ENCODE assay signal across 2 cellular contexts in genomic region chr1:111738436-111739221, GRCh38.
TF ChIP-seq lines count a peak whose summit lies in the region.

No MANE protein-coding gene starts in this region.

TF ChIP-seq in SK-N-SH, 30 proteins besides CTCF, POLR2A, EP300 and RAD21:
- no peak for TF ChIP-seq USF2 (IDR thresholded peaks at IDR 0.05; ENCODE audit: borderline replicate concordance, low read depth, low read length)
- TF ChIP-seq MEF2A (IDR thresholded peaks at IDR 0.05; ENCODE audit: borderline replicate concordance, low read depth), result no peak
- no peak for TF ChIP-seq SMC3 (IDR thresholded peaks at IDR 0.05; ENCODE audit: low read depth, low read length)
- no peak; the same call in 1 of the 2 replicates for TF ChIP-seq MAX (IDR thresholded peaks at IDR 0.05; ENCODE audit: low read depth)
- no peak for TF ChIP-seq GABPA (IDR thresholded peaks at IDR 0.05; ENCODE audit: low read depth)
- TF ChIP-seq TAF1 (IDR thresholded peaks at IDR 0.05; ENCODE audit: borderline replicate concordance, low read depth, low read length), result 0 out of 2 replicates have a peak, but pooled peaks have one; percentile 10
- no peak for TF ChIP-seq FOSL2 (IDR thresholded peaks at IDR 0.05; ENCODE audit: borderline replicate concordance, low read depth)
- no peak for TF ChIP-seq GATA2 (CRISPR knock-in tag; IDR thresholded peaks at IDR 0.05)
- TF ChIP-seq NRF1 (IDR thresholded peaks at IDR 0.05; ENCODE audit: low read depth, low read length), result peak; percentile 28; the same call in 1 of the 2 replicates
- peak; percentile 19 for TF ChIP-seq CHD2 (IDR thresholded peaks at IDR 0.05; ENCODE audit: low read length, partially characterized antibody)
- TF ChIP-seq EZH2phosphoT487 (IDR thresholded peaks at IDR 0.05; ENCODE audit: borderline replicate concordance, low read depth), result no peak
- peak; percentile 24; the same call in 1 of the 2 replicates for TF ChIP-seq MXI1 (IDR thresholded peaks at IDR 0.05; ENCODE audit: low read depth, low read length)
- TF ChIP-seq POLR2AphosphoS5 (IDR thresholded peaks at IDR 0.05; ENCODE audit: low read depth, low read length), result peak; percentile 32; the same call in 1 of the 2 replicates

TF ChIP-seq in K562, 482 proteins besides CTCF, POLR2A, EP300 and RAD21 (continued from another document):
- TF ChIP-seq ZHX1 (conservative IDR thresholded peaks at IDR 0.05; ENCODE audit: low read length) (no peak), HNRNPL (IDR thresholded peaks at IDR 0.05; ENCODE audit: low read depth, low read length) (0 out of 2 replicates have a peak, but pooled peaks have one; percentile 39), EGR1 (conservative IDR thresholded peaks at IDR 0.05) (0 out of 2 replicates have a peak, but pooled peaks have one; percentile 0), DNMT1 (IDR thresholded peaks at IDR 0.05) (no peak), ZBTB1 (CRISPR knock-in tag; IDR thresholded peaks at IDR 0.05; ENCODE audit: borderline replicate concordance, low read depth) (peak; percentile 21; the same call in 1 of the 2 replicates), NR2C2 (CRISPR knock-in tag; IDR thresholded peaks at IDR 0.05) (no peak), NR2C2 (tag; IDR thresholded peaks at IDR 0.05) (0 out of 2 replicates have a peak, but pooled peaks have one; percentile 36), NFIC (IDR thresholded peaks at IDR 0.05) (peak; percentile 54; the same call in 1 of the 2 replicates), ARID4B (CRISPR knock-in tag; IDR thresholded peaks at IDR 0.05) (peak; percentile 30; the same call in 1 of the 2 replicates), VEZF1 (CRISPR knock-in tag; IDR thresholded peaks at IDR 0.05) (no peak), C11orf30 (IDR thresholded peaks at IDR 0.05; ENCODE audit: low read depth) (no peak), HDAC6 (IDR thresholded peaks at IDR 0.05; ENCODE audit: low read depth, low read length) (no peak), USF2 (CRISPR knock-in tag; IDR thresholded peaks at IDR 0.05) (no peak), RFX7 (CRISPR knock-in tag; IDR thresholded peaks at IDR 0.05) (no peak), ESRRA (IDR thresholded peaks at IDR 0.05; ENCODE audit: borderline replicate concordance, low read depth) (0 out of 2 replicates have a peak, but pooled peaks have one; percentile 4), TEAD4 (IDR thresholded peaks at IDR 0.05; ENCODE audit: low read length) (no peak), TEAD4 (CRISPR knock-in tag; IDR thresholded peaks at IDR 0.05; ENCODE audit: borderline replicate concordance) (peak; percentile 73; the same call in 1 of the 2 replicates), ZNF584 (CRISPR knock-in tag; IDR thresholded peaks at IDR 0.05; ENCODE audit: low read depth) (no peak), NCOA6 (IDR thresholded peaks at IDR 0.05) (peak; percentile 81), ZBTB26 (CRISPR knock-in tag; IDR thresholded peaks at IDR 0.05) (no peak), FOXA3 (CRISPR knock-in tag; conservative IDR thresholded peaks at IDR 0.05 in 1 of 2, IDR thresholded peaks at IDR 0.05 in 1 of 2) (0 out of 4 replicates have a peak, but pooled peaks of 1 of the 2 experiments have one; percentile 59), MYC (IDR thresholded peaks at IDR 0.05; ENCODE audit: low read depth, low read length) (no peak), MYC (CRISPR knock-in tag; IDR thresholded peaks at IDR 0.05; ENCODE audit: borderline replicate concordance, low read depth) (no peak), CHD4 (IDR thresholded peaks at IDR 0.05; ENCODE audit: insufficient read depth, insufficient replicate concordance, low read depth, low read length, poor library complexity, severe bottlenecking) (peak; percentile 22), RNF219 (CRISPR knock-in tag; IDR thresholded peaks at IDR 0.05) (no peak), E2F6 (IDR thresholded peaks at IDR 0.05; ENCODE audit: borderline replicate concordance in 1 of 2, extremely low read depth in 1 of 2, insufficient read depth in 1 of 2, insufficient read length in 1 of 2, low read depth in 1 of 2, low read length in 1 of 2, poor library complexity in 1 of 2, severe bottlenecking in 1 of 2) (peak in 1 of 2 experiments; percentile 61), GATA2 (CRISPR knock-in tag; IDR thresholded peaks at IDR 0.05) (no peak), ZNF445 (CRISPR knock-in tag; IDR thresholded peaks at IDR 0.05; ENCODE audit: low read depth) (no peak), MAX (CRISPR knock-in tag; IDR thresholded peaks at IDR 0.05) (peak; percentile 46; the same call in 1 of the 2 replicates)
